In genomic region chr10:128007017-128007416, GRCh38 we compare ENCODE assay signal across 16 cellular contexts.
A peak's percentile ranks its signal among the peaks of the same experiment; 100 is the strongest.
DNase-seq lines count a peak whose midpoint lies in the region; ATAC-seq and TF ChIP-seq lines count a peak whose summit lies in the region.
"Had no signal": no experiment of that assay in that cellular context is flagged by ENCODE, and none has a peak within 500 bp of the region (broad histone marks: within the 10 kb centered on the region; RNA-seq: fewer than 3 reads in every experiment).

No MANE protein-coding gene starts in this region.

- H2BK120ac ChIP-seq in mesenchymal stem cell (ENCODE audit: low read depth, low read length), result no peak overlapping the region

- H3K14ac ChIP-seq in mesenchymal stem cell (ENCODE audit: low read length in 2 of 2), result no peak overlapping the region

- H3K27me3 ChIP-seq in left lung, result no peaks in the 10 kb centered on the region
- no peaks in the 10 kb centered on the region for H3K27me3 ChIP-seq in mesenchymal stem cell (ENCODE audit: control insufficient read depth in 1 of 2, insufficient read depth in 1 of 2, low read length in 2 of 2)

- H3K27me3 Mint-ChIP-seq in Calu3 (ENCODE audit: unreplicated experiment), result no peaks in the 10 kb centered on the region

- H3K4ac ChIP-seq in mesenchymal stem cell (ENCODE audit: low read depth in 1 of 2, low read length in 2 of 2), result no peak overlapping the region

- H3K36me3 ChIP-seq in left lung (no peaks in the 10 kb centered on the region), mesenchymal stem cell (ENCODE audit: control insufficient read depth in 1 of 2, insufficient read depth in 2 of 2, low read depth in 1 of 2, low read length in 2 of 2) (no peaks in the 10 kb centered on the region)

- BruUV-seq in Calu3 (replicated peaks; lab: Mats Ljungman, UMichigan), result no TSS peak

- H3K79me1 ChIP-seq in mesenchymal stem cell (replicated peaks; ENCODE audit: low read length, poor library complexity, severe bottlenecking), result no peaks in the 10 kb centered on the region

- H4K91ac ChIP-seq in mesenchymal stem cell (ENCODE audit: low read length), result no peak overlapping the region

- H3K9ac ChIP-seq in mesenchymal stem cell (ENCODE audit: low read length), result no peak overlapping the region
- H3K9ac ChIP-seq: GM23248 had no signal

- H2AFZ ChIP-seq in mesenchymal stem cell (ENCODE audit: low read depth, low read length), result no peak overlapping the region
- H2AFZ ChIP-seq: GM23248 had no signal

- no peak overlapping the region for H3K4me2 ChIP-seq in mesenchymal stem cell (ENCODE audit: low read length, poor library complexity, severe bottlenecking)

- no peak overlapping the region for H2AK5ac ChIP-seq in mesenchymal stem cell (ENCODE audit: low read length, severe bottlenecking)

- H3K27ac ChIP-seq in left lung (peak overlapping the region; percentile 51 to 64), mesenchymal stem cell (ENCODE audit: low read length, poor library complexity, severe bottlenecking) (no peak overlapping the region)
- H3K27ac ChIP-seq: GM23248 had no signal

- peaks cover 6% of the 10 kb centered on the region for H3K36me3 Mint-ChIP-seq in Calu3 (ENCODE audit: insufficient read depth, unreplicated experiment)
- H3K36me3 Mint-ChIP-seq: CD4-positive, alpha-beta memory T cell had no signal

- H2BK12ac ChIP-seq in mesenchymal stem cell (ENCODE audit: low read length in 2 of 2), result no peak overlapping the region

- no CpG with 5 or more reads among the region's 1 CpG for WGBS in mesenchymal stem cell

- no peaks in the 10 kb centered on the region for H3K9me3 Mint-ChIP-seq in Calu3 (ENCODE audit: low read depth, unreplicated experiment)
- H3K9me3 Mint-ChIP-seq: CD4-positive, alpha-beta memory T cell had no signal

- no peaks in the 10 kb centered on the region for H3K9me3 ChIP-seq in left lung
- no peaks in the 10 kb centered on the region for H3K9me3 ChIP-seq in mesenchymal stem cell (ENCODE audit: control insufficient read depth, low read length)
- H3K9me3 ChIP-seq: Caco-2 had no signal

- no peak overlapping the region for H3K23ac ChIP-seq in mesenchymal stem cell (ENCODE audit: low read length in 2 of 2)

- H4K8ac ChIP-seq in mesenchymal stem cell (ENCODE audit: low read length), result no peak overlapping the region

- H3K4me1 ChIP-seq in left lung (peaks cover 31 to 52% of the 10 kb centered on the region in 2 donors), mesenchymal stem cell (ENCODE audit: control insufficient read depth, insufficient read depth, low read depth, low read length) (peaks cover 9% of the 10 kb centered on the region)
- H3K4me1 ChIP-seq: Caco-2 had no signal

- intact Hi-C loops in left lung (cut with DNase I), result no loop called here
- intact Hi-C loops in Calu3 (cut with micrococcal nuclease; ENCODE audit: unreplicated experiment), result no loop called here

- no peak for TF ChIP-seq CTCF in left lung (IDR thresholded peaks at IDR 0.05)
- no peak for TF ChIP-seq CTCF in Calu3 (IDR thresholded peaks at IDR 0.05; ENCODE audit: unreplicated experiment)

- peak; percentile 42 for ATAC-seq in left lung
- no peak for ATAC-seq in GM18517 (IDR thresholded peaks at IDR 0.05; ENCODE audit: unreplicated experiment)
- no peak for ATAC-seq in HG02763 (IDR thresholded peaks at IDR 0.05; ENCODE audit: unreplicated experiment)

- H3K4me3 ChIP-seq in left lung (no peak overlapping the region), mesenchymal stem cell (ENCODE audit: insufficient read depth in 1 of 2, low read depth in 1 of 2, low read length in 2 of 2) (no peak overlapping the region)
- H3K4me3 ChIP-seq: GM23248 had no signal

- no peak overlapping the region for H3K18ac ChIP-seq in mesenchymal stem cell (ENCODE audit: low read depth in 1 of 2, low read length in 2 of 2)

- no peak overlapping the region for H3K27ac Mint-ChIP-seq in Calu3 (ENCODE audit: unreplicated experiment)
- H3K27ac Mint-ChIP-seq: CD4-positive, alpha-beta memory T cell had no signal

- DNase-seq in NCI-H748 (lab: John Stamatoyannopoulos, UW; ENCODE audit: unreplicated experiment) (peak; percentile 73), NCI-H748 treated with DMSO at 0.1 percent for 48 hours (lab: John Stamatoyannopoulos, UW) (peak; percentile 49), left lung (no peak), mesenchymal stem cell (peak; percentile 48), Calu3 (no peak), COLO668 (lab: John Stamatoyannopoulos, UW; ENCODE audit: unreplicated experiment) (no peak)
- DNase-seq: C1 segment of cervical spinal cord; Caco-2; CD4-positive, alpha-beta memory T cell; DMS 273 treated with DMSO at 0.1 percent for 48 hours; DND-41; GM23248; H7; HCEC 1CT had no signal

- no peak overlapping the region for H3K4me3 Mint-ChIP-seq in Calu3 (ENCODE audit: low read depth, unreplicated experiment)
- H3K4me3 Mint-ChIP-seq: CD4-positive, alpha-beta memory T cell had no signal

- no peak overlapping the region for H2BK5ac ChIP-seq in mesenchymal stem cell (ENCODE audit: low read depth, low read length, poor library complexity, severe bottlenecking)

- CTCF ChIA-PET in Calu3 (lab: Charles Lee), result interaction anchor here (0.6 kb wide), 1 partner anchor 117 kb away, joined by 3 read pairs; no protein-coding TSS in a partner anchor

- H3K4me1 Mint-ChIP-seq in Calu3 (ENCODE audit: low read depth, unreplicated experiment), result peaks cover 21% of the 10 kb centered on the region

- no peak overlapping the region for H2BK15ac ChIP-seq in mesenchymal stem cell (ENCODE audit: low read depth, poor library complexity, severe bottlenecking)

Comparison
In these comparisons a context has a peak if more than half of its experiments do, and no peak if none do; other contexts are left out.
1. DNase-seq: peak in NCI-H748 (single experiment), NCI-H748 treated with DMSO at 0.1 percent for 48 hours (single experiment) and mesenchymal stem cell (single experiment); none in left lung (0 of 2), Calu3 (single experiment) and COLO668 (single experiment).